In genomic region chr6:106967936-106968555, GRCh38 we compare ENCODE assay signal across 22 cellular contexts. TPM values are rescaled to one million over a fixed set of nuclear protein-coding genes. Genes with fewer than 3 reads are reported as not detected.
A peak's percentile ranks its signal among the peaks of the same experiment; 100 is the strongest.
DNase-seq lines count a peak whose midpoint lies in the region; ATAC-seq and TF ChIP-seq lines count a peak whose summit lies in the region.
"Had no signal": no experiment of that assay in that cellular context is flagged by ENCODE, and none has a peak within 500 bp of the region (broad histone marks: within the 10 kb centered on the region; RNA-seq: fewer than 3 reads in every experiment).

No MANE protein-coding gene starts in this region.

- no peak overlapping the region for H3K9ac ChIP-seq in SK-N-SH
- H3K9ac ChIP-seq: GM23248, KMS-11 had no signal

- H3K4me3 Mint-ChIP-seq in GM23338 (0 out of 3 replicates have a peak overlapping the region, but pooled peaks have one; percentile 6), progenitor cell of endocrine pancreas (ENCODE audit: low read depth) (no peak overlapping the region), T-helper 17 cell (no peak overlapping the region)
- H3K4me3 Mint-ChIP-seq in activated CD8-positive, alpha-beta T cell treated with anti-CD3 and anti-CD28 coated beads for 36 hours = no peak overlapping the region

- peak in 1 of 3 donors; percentile 0 for TF ChIP-seq POLR2A in body of pancreas (IDR thresholded peaks at IDR 0.05)

- DNase-seq in GM23338 (ENCODE audit: low spot score) (no peak), body of pancreas (peak in 3 of 4 donors; percentile 7 to 24 (median 11)), kidney tubule cell (ENCODE audit: low spot score) (peak; percentile 29), progenitor cell of endocrine pancreas (ENCODE audit: low spot score, unreplicated experiment) (no peak), T-helper 17 cell (no peak), SK-N-SH (no peak), GM20000 (ENCODE audit: low spot score) (no peak)
- no peak for DNase-seq in activated CD8-positive, alpha-beta T cell treated with anti-CD3 and anti-CD28 coated beads for 36 hours
- DNase-seq: BE2C, DMS79, GM23248, MV-4-11, NCI-H1105 treated with DMSO at 0.1 percent for 48 hours, NCI-H2029 treated with DMSO at 0.1 percent for 48 hours, NCI-H226, NCI-H524 treated with DMSO at 0.1 percent for 48 hours had no signal

- H2AFZ ChIP-seq in GM23338 (no peak overlapping the region), SK-N-SH (ENCODE audit: low read depth) (no peak overlapping the region)
- H2AFZ ChIP-seq: GM23248 had no signal

- 71 to 74% methylated on average over 9 of the region's 9 CpGs for WGBS in body of pancreas, 2 donors
- WGBS in SK-N-SH (ENCODE audit: low lambda C conversion rate) = 57% methylated on average over 6 of the region's 9 CpGs

- no peak for TF ChIP-seq CTCF in GM23338 (conservative IDR thresholded peaks at IDR 0.05; ENCODE audit: low read depth in 2 of 2)
- TF ChIP-seq CTCF in body of pancreas (IDR thresholded peaks at IDR 0.05) = no peak
- no peak for TF ChIP-seq CTCF in progenitor cell of endocrine pancreas (IDR thresholded peaks at IDR 0.05; ENCODE audit: unreplicated experiment)
- no peak for TF ChIP-seq CTCF in SK-N-SH (IDR thresholded peaks at IDR 0.05)
- no peak for TF ChIP-seq CTCF in GM20000 (IDR thresholded peaks at IDR 0.05; ENCODE audit: extremely low read depth, missing control alignments)
- TF ChIP-seq CTCF in activated CD8-positive, alpha-beta T cell treated with anti-CD3 and anti-CD28 coated beads for 36 hours (IDR thresholded peaks at IDR 0.05) = no peak

- H3K9me2 ChIP-seq in GM23338 (ENCODE audit: insufficient read depth) (peaks cover 15% of the 10 kb centered on the region; the same call in 1 of the 2 replicates), SK-N-SH (no peaks in the 10 kb centered on the region)

- H3K4me3 ChIP-seq in GM23338 (no peak overlapping the region), body of pancreas (no peak overlapping the region), SK-N-SH (ENCODE audit: low read depth in 2 of 2, low read length in 1 of 2) (no peak overlapping the region)
- H3K4me3 ChIP-seq: A549, GM12878, GM23248, SJSA1 had no signal

- peak overlapping the region; percentile 53; the same call in 1 of the 2 replicates for H3K27ac ChIP-seq in GM23338 (ENCODE audit: low read depth)
- peak overlapping the region in 2 of 4 donors; percentile 61 to 68 for H3K27ac ChIP-seq in body of pancreas
- H3K27ac ChIP-seq in SK-N-SH (ENCODE audit: low read depth in 2 of 2, low read length in 1 of 2) = no peak overlapping the region
- H3K27ac ChIP-seq: A549, GM23248, KMS-11, SJSA1 had no signal

- ATAC-seq in GM23338 = peak; percentile 17
- ATAC-seq in body of pancreas = peak; percentile 7
- ATAC-seq in T-helper 17 cell = no peak
- ATAC-seq in activated CD8-positive, alpha-beta T cell treated with anti-CD3 and anti-CD28 coated beads for 36 hours = no peak
- ATAC-seq: GM12878, HCT116, Right ventricle myocardium inferior had no signal

- H3K4me1 ChIP-seq in GM23338 (ENCODE audit: insufficient read depth) = 0 out of 2 replicates have a peak, but pooled peaks cover 7% of the 10 kb centered on the region
- H3K4me1 ChIP-seq in body of pancreas = peaks cover 29% of the 10 kb centered on the region
- H3K4me1 ChIP-seq in SK-N-SH (ENCODE audit: control insufficient read depth in 1 of 2, insufficient read depth in 2 of 2, low read depth in 1 of 2, low read length in 1 of 2) = peaks cover 0 to 4% of the 10 kb centered on the region in 2 experiments; a peak in 2 of 4 replicates
- H3K4me1 ChIP-seq: BE2C had no signal

- peaks cover 28% of the 10 kb centered on the region for H3K36me3 ChIP-seq in GM23338 (ENCODE audit: insufficient read depth)
- H3K36me3 ChIP-seq in body of pancreas (replicated peaks in 1 of 2; ENCODE audit: insufficient read depth in 1 of 2, low read depth in 2 of 2) = peaks cover 0 to 2% of the 10 kb centered on the region in 2 donors
- peaks cover 0 to 4% of the 10 kb centered on the region in 2 experiments for H3K36me3 ChIP-seq in SK-N-SH (replicated peaks in 1 of 2; ENCODE audit: control insufficient read depth in 1 of 2, insufficient read depth in 2 of 2, low read length in 1 of 2)
- H3K36me3 ChIP-seq: BE2C had no signal

- H3F3A ChIP-seq in GM23338 (replicated peaks; ENCODE audit: low read depth) = peaks cover 38% of the 10 kb centered on the region
- H3F3A ChIP-seq in SK-N-SH (replicated peaks; ENCODE audit: insufficient read depth) = no peaks in the 10 kb centered on the region

- POLR2A ChIA-PET in SK-N-SH (lab: Yijun Ruan, JAX) = interaction anchor here (0.7 kb wide), 1 partner anchor 195 kb away, joined by 3 read pairs; no protein-coding TSS in a partner anchor
- POLR2A ChIA-PET in activated CD8-positive, alpha-beta T cell treated with anti-CD3 and anti-CD28 coated beads for 36 hours (lab: Charles Lee) = no interaction called here

- no peak overlapping the region for H3K4me2 ChIP-seq in GM23338
- H3K4me2 ChIP-seq in SK-N-SH = no peak overlapping the region
- H3K4me2 ChIP-seq: A549, KMS-11 had no signal

- no peaks in the 10 kb centered on the region for H3K9me3 ChIP-seq in body of pancreas
- no peaks in the 10 kb centered on the region for H3K9me3 ChIP-seq in T-helper 17 cell (ENCODE audit: control insufficient read depth, low read length, poor library complexity, severe bottlenecking)
- H3K9me3 ChIP-seq in SK-N-SH = no peaks in the 10 kb centered on the region
- H3K9me3 ChIP-seq: A549, BE2C, SJSA1 had no signal

- H3K36me3 Mint-ChIP-seq in GM23338 (ENCODE audit: low read depth) = peaks cover 64% of the 10 kb centered on the region
- peaks cover 39% of the 10 kb centered on the region for H3K36me3 Mint-ChIP-seq in progenitor cell of endocrine pancreas (ENCODE audit: insufficient read depth)
- H3K36me3 Mint-ChIP-seq in T-helper 17 cell (ENCODE audit: low read depth) = no peaks in the 10 kb centered on the region
- H3K36me3 Mint-ChIP-seq in activated CD8-positive, alpha-beta T cell treated with anti-CD3 and anti-CD28 coated beads for 36 hours (ENCODE audit: low read depth) = no peaks in the 10 kb centered on the region

- peaks cover 44% of the 10 kb centered on the region for H3K27me3 Mint-ChIP-seq in GM23338 (ENCODE audit: insufficient read depth, low read depth, poor library complexity)
- H3K27me3 Mint-ChIP-seq in progenitor cell of endocrine pancreas = no peaks in the 10 kb centered on the region
- peaks cover 60% of the 10 kb centered on the region for H3K27me3 Mint-ChIP-seq in T-helper 17 cell
- peaks cover 28% of the 10 kb centered on the region for H3K27me3 Mint-ChIP-seq in activated CD8-positive, alpha-beta T cell treated with anti-CD3 and anti-CD28 coated beads for 36 hours

- no peak overlapping the region for H3K27ac Mint-ChIP-seq in GM23338
- H3K27ac Mint-ChIP-seq in progenitor cell of endocrine pancreas = peak overlapping the region; percentile 45
- H3K27ac Mint-ChIP-seq in T-helper 17 cell = no peak overlapping the region
- no peak overlapping the region for H3K27ac Mint-ChIP-seq in activated CD8-positive, alpha-beta T cell treated with anti-CD3 and anti-CD28 coated beads for 36 hours

- H3K27me3 ChIP-seq in GM23338 (ENCODE audit: insufficient read depth) (no peaks in the 10 kb centered on the region), body of pancreas (no peaks in the 10 kb centered on the region), SK-N-SH (ENCODE audit: insufficient read depth) (peaks cover 10% of the 10 kb centered on the region)

- no peak for TF ChIP-seq EP300 in SK-N-SH (IDR thresholded peaks at IDR 0.05; ENCODE audit: borderline replicate concordance in 1 of 2, low read depth in 1 of 2, low read length in 1 of 2)

- TF ChIP-seq RAD21 in SK-N-SH (IDR thresholded peaks at IDR 0.05; ENCODE audit: low read length) = no peak

- CTCF ChIA-PET in SK-N-SH (lab: Yijun Ruan, JAX) = no interaction called here
- CTCF ChIA-PET in activated CD8-positive, alpha-beta T cell treated with anti-CD3 and anti-CD28 coated beads for 36 hours (lab: Charles Lee) = interaction anchor here (1.1 kb wide), 1 partner anchor 11 kb away, joined by 4 read pairs; no protein-coding TSS in a partner anchor

- peaks cover 31% of the 10 kb centered on the region for H3K79me2 ChIP-seq in GM23338 (replicated peaks; ENCODE audit: insufficient read depth)
- H3K79me2 ChIP-seq in SK-N-SH (ENCODE audit: insufficient read depth) = no peaks in the 10 kb centered on the region

- H3K9me3 Mint-ChIP-seq in GM23338 = peaks cover 28% of the 10 kb centered on the region; the same call in 2 of the 3 replicates
- H3K9me3 Mint-ChIP-seq in progenitor cell of endocrine pancreas (ENCODE audit: low read depth) = peaks cover 11% of the 10 kb centered on the region
- H3K9me3 Mint-ChIP-seq in activated CD8-positive, alpha-beta T cell treated with anti-CD3 and anti-CD28 coated beads for 36 hours = no peaks in the 10 kb centered on the region

- intact Hi-C loops in body of pancreas (cut with DNase I) = loop anchor here (10.0 kb wide), 1 partner anchor 163 kb away; no protein-coding TSS in a partner anchor
- intact Hi-C loops in activated CD8-positive, alpha-beta T cell treated with anti-CD3 and anti-CD28 coated beads for 36 hours (cut with micrococcal nuclease) = no loop called here

- H3K4me1 Mint-ChIP-seq in GM23338 = peaks cover 6% of the 10 kb centered on the region; the same call in 2 of the 3 replicates
- peaks cover 11% of the 10 kb centered on the region for H3K4me1 Mint-ChIP-seq in progenitor cell of endocrine pancreas (ENCODE audit: low read depth)
- H3K4me1 Mint-ChIP-seq in T-helper 17 cell = no peaks in the 10 kb centered on the region
- H3K4me1 Mint-ChIP-seq in activated CD8-positive, alpha-beta T cell treated with anti-CD3 and anti-CD28 coated beads for 36 hours (ENCODE audit: low read depth) = no peaks in the 10 kb centered on the region

- peaks cover 14% of the 10 kb centered on the region for H4K20me1 ChIP-seq in GM23338 (replicated peaks; ENCODE audit: insufficient read depth)
- H4K20me1 ChIP-seq in SK-N-SH (ENCODE audit: insufficient read depth) = no peaks in the 10 kb centered on the region

RNA-seq across cellular contexts. Expression of gene CD24, which starts 6.5 kb away (rescaled TPM):
- 2,810 and 2,907 TPM in 2 replicates for total RNA-seq in GM23338 (2014; rRNA removed; shearing (Covaris generic))
- 1,325 and 1,373 TPM in 2 replicates for polyA plus RNA-seq in GM23338 (2016; fragmentation: Nextera tagmentation; extraction: Ambion mirVana)
- total RNA-seq in body of pancreas = 100 to 1,000 TPM; 292 to 618 TPM
- total RNA-seq in progenitor cell of endocrine pancreas = 1,528 and 1,533 TPM in 2 replicates
- total RNA-seq in T-helper 17 cell = 1 to 10 TPM in 1 of 2 donors, not detected in 1; 3.3 TPM
- 1.9 and 5.9 TPM in 2 replicates for polyA plus RNA-seq in SK-N-SH (2012; rRNA removed)
- polyA plus RNA-seq in SK-N-SH (2012; cell fraction: cytosol; rRNA removed) = 8.2 and 12.5 TPM in 2 replicates
- 0.67 and 0.83 TPM in 2 replicates for polyA plus RNA-seq in SK-N-SH (2012; cell fraction: nucleus; rRNA removed)
- 1 to 10 TPM in 1 of 2 experiments, under 1 TPM in 1; 0.54 to 1.4 TPM for total RNA-seq in activated CD8-positive, alpha-beta T cell treated with anti-CD3 and anti-CD28 coated beads for 36 hours

RNA-seq across cellular contexts. Expression of gene MTRES1, which starts 60.0 kb away (rescaled TPM):
- 11.1 and 19.0 TPM in 2 replicates for total RNA-seq in GM23338 (2014; rRNA removed; shearing (Covaris generic))
- polyA plus RNA-seq in GM23338 (2016; fragmentation: Nextera tagmentation; extraction: Ambion mirVana) = 51.4 and 51.6 TPM in 2 replicates
- 10 to 100 TPM in 1 of 2 donors, 1 to 10 TPM in 1; 8.6 to 15.5 TPM for total RNA-seq in body of pancreas
- 16.8 and 18.3 TPM in 2 replicates for total RNA-seq in progenitor cell of endocrine pancreas
- total RNA-seq in T-helper 17 cell = 10 to 100 TPM in 1 of 2 donors, 1 to 10 TPM in 1; 9.7 to 10.2 TPM
- 8.5 and 10.2 TPM in 2 replicates for polyA plus RNA-seq in SK-N-SH (2012; rRNA removed)
- 11.5 and 15.7 TPM in 2 replicates for polyA plus RNA-seq in SK-N-SH (2012; cell fraction: cytosol; rRNA removed)
- polyA plus RNA-seq in SK-N-SH (2012; cell fraction: nucleus; rRNA removed) = 6.4 and 10.7 TPM in 2 replicates
- total RNA-seq in activated CD8-positive, alpha-beta T cell treated with anti-CD3 and anti-CD28 coated beads for 36 hours = 10 to 100 TPM; 17.2 to 18.0 TPM

Comparison
In these comparisons a context has a peak if more than half of its experiments do, and no peak if none do; other contexts are left out.
1. ATAC-seq: peak in GM23338 (single experiment) and body of pancreas (single experiment); none in T-helper 17 cell (single experiment) and activated CD8-positive, alpha-beta T cell treated with anti-CD3 and anti-CD28 coated beads for 36 hours (single experiment).
2. DNase-seq: peak in body of pancreas (3 of 4) and kidney tubule cell (single experiment); none in GM23338 (single experiment), progenitor cell of endocrine pancreas (single experiment), T-helper 17 cell (0 of 3), SK-N-SH (single experiment), GM20000 (single experiment) and activated CD8-positive, alpha-beta T cell treated with anti-CD3 and anti-CD28 coated beads for 36 hours (single experiment).
3. RNA of gene CD24, which starts 6.5 kb away (total RNA-seq): 2,810 to 2,907 TPM in GM23338, 1,528 to 1,533 TPM in progenitor cell of endocrine pancreas and 292 to 618 TPM in body of pancreas; 3.3 TPM in T-helper 17 cell and 0.54 to 1.4 TPM in activated CD8-positive, alpha-beta T cell treated with anti-CD3 and anti-CD28 coated beads for 36 hours; every median in the first group is over 10 times any median in the second.